In genomic region chr18:21991081-21991534, GRCh38 we compare ENCODE assay signal across 1 cellular context.
TF ChIP-seq lines count a peak whose summit lies in the region.

No MANE protein-coding gene starts in this region.

TF ChIP-seq in HepG2, 621 proteins besides CTCF, POLR2A, EP300 and RAD21 (continued from another document):
- no peak for TF ChIP-seq ZNF318 (CRISPR knock-in tag; IDR thresholded peaks at IDR 0.05)
